13 cellular contexts compared by ENCODE assay signal in the genomic region with DNA sequence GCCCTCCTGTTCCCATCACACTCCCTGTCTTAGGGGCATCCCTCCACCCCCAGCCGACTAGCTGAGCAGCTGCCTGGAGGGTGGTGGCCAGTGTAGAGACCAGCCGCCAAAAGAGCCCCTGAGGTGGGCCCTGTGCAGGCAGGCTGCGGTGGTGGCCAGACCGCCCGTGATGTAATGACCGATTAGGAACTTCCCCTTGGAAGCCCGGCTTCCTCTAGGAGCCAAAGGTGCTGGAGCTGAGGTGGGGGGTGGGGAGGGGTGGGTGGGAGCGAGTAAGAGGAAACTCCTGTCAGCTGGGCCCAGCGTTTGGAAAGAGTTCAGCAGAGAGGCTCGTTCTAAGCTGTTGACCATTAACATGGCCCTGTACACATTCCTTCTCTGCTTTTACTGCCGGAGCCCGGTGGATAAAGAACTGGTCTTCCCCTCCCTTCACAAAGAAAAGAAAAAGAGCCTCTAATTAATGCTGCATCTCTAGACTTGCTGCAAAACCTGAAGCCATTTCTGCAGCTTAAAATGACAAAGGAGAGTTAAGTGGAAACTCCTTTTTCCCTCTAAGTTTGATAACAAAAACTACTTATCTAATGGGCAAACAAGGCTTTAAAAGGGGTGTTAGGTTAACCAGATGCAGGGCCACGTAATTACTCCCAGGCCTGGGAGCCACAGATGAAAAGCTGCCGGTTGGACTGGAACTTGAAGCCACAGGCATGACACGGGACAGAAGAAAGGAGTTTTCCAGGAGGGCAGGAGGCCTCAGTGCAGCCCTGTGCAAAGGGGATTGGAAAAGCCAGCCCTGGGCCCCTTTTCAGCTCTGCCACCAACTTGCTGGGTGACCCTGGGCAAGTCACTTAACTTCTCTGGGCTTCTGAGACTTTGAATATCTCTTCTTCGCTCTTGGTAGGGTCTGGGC.
DNase-seq lines count a peak whose midpoint lies in the region; ATAC-seq and TF ChIP-seq lines count a peak whose summit lies in the region.
"Had no signal": no experiment of that assay in that cellular context is flagged by ENCODE, and none has a peak within 500 bp of the region (broad histone marks: within the 10 kb centered on the region; RNA-seq: fewer than 3 reads in every experiment).

No MANE protein-coding gene starts in this region.

- peaks cover 82% of the 10 kb centered on the region for H3K4me1 ChIP-seq in cardiac muscle cell (ENCODE audit: low read depth)
- H3K4me1 ChIP-seq in osteoblast (ENCODE audit: insufficient read depth, low read length), result peaks cover 59% of the 10 kb centered on the region

- no peak overlapping the region for H3K4me3 ChIP-seq in AG10803 (ENCODE audit: low read length)
- H3K4me3 ChIP-seq in cardiac muscle cell, result no peak overlapping the region
- no peak overlapping the region for H3K4me3 ChIP-seq in osteoblast (ENCODE audit: insufficient read depth, low read length)
- H3K4me3 ChIP-seq: BLaER1 treated with 17β-estradiol and CSF1 and Interleukin-3, amounts not matched to agents 10 nM and 100 nM had no signal

- DNase-seq in AG10803 (ENCODE audit: low read depth) (peak; percentile 57), UCSD-AML1 (lab: John Stamatoyannopoulos, UW; ENCODE audit: unreplicated experiment) (peak; percentile 38), cardiac muscle cell (ENCODE audit: low read depth in 1 of 2, low spot score in 1 of 2) (peak; percentile 51 to 77), osteoblast (ENCODE audit: insufficient read length, low spot score, missing footprints) (no peak), cortex of kidney (lab: John Stamatoyannopoulos, UW) (no peak), NAMALWA (ENCODE audit: low spot score) (no peak)
- DNase-seq: activated T-cell treated with anti-CD3 and anti-CD28 coated beads, Interleukin-2, amount 50 U/mL, for 1 hour; MV-4-11; SIG-M5; stimulated activated naive CD4-positive, alpha-beta T cell had no signal

- H3K27me3 ChIP-seq in cardiac muscle cell, result no peaks in the 10 kb centered on the region
- H3K27me3 ChIP-seq in osteoblast (ENCODE audit: insufficient read depth, low read length), result no peaks in the 10 kb centered on the region
- H3K27me3 ChIP-seq: BLaER1 treated with 17β-estradiol and CSF1 and Interleukin-3, amounts not matched to agents 10 nM and 100 nM had no signal

- H4K20me1 ChIP-seq in osteoblast (ENCODE audit: insufficient read depth, low read length), result peaks cover 53% of the 10 kb centered on the region

- ATAC-seq in HG03045 (IDR thresholded peaks at IDR 0.05; ENCODE audit: unreplicated experiment) (no peak), HG03378 (IDR thresholded peaks at IDR 0.05; ENCODE audit: unreplicated experiment) (no peak)

- H3K79me2 ChIP-seq in osteoblast (ENCODE audit: insufficient read depth, low read length), result peaks cover 96% of the 10 kb centered on the region

- TF ChIP-seq CTCF in AG10803 (conservative IDR thresholded peaks at IDR 0.05; ENCODE audit: low read length), result no peak
- no peak for TF ChIP-seq CTCF in cardiac muscle cell (IDR thresholded peaks at IDR 0.05; ENCODE audit: low read depth, low read length)
- no peak for TF ChIP-seq CTCF in osteoblast (IDR thresholded peaks at IDR 0.05; ENCODE audit: extremely low read depth, low read depth, low read length)

- H3K4me2 ChIP-seq in osteoblast (ENCODE audit: insufficient read depth, low read length), result peak overlapping the region; percentile 45

- peaks cover 7% of the 10 kb centered on the region for H3K36me3 ChIP-seq in cardiac muscle cell
- H3K36me3 ChIP-seq in osteoblast (ENCODE audit: insufficient read depth, low read length), result peaks cover 13% of the 10 kb centered on the region

- H2AFZ ChIP-seq in osteoblast (ENCODE audit: low read length), result no peak overlapping the region

- H3K9me3 ChIP-seq in cardiac muscle cell (ENCODE audit: low read depth) (no peaks in the 10 kb centered on the region), osteoblast (ENCODE audit: low read depth, low read length) (no peaks in the 10 kb centered on the region)
- H3K9me3 ChIP-seq: BLaER1 treated with 17β-estradiol and CSF1 and Interleukin-3, amounts not matched to agents 10 nM and 100 nM had no signal

- H3K27ac ChIP-seq in cardiac muscle cell (peak overlapping the region; percentile 89), osteoblast (ENCODE audit: low read depth, low read length) (peak overlapping the region; percentile 68)
- H3K27ac ChIP-seq: BLaER1 treated with 17β-estradiol and CSF1 and Interleukin-3, amounts not matched to agents 10 nM and 100 nM had no signal

Comparison
In these comparisons a context has a peak if more than half of its experiments do, and no peak if none do; other contexts are left out.
1. DNase-seq: peak in AG10803 (single experiment), UCSD-AML1 (single experiment) and cardiac muscle cell (2 of 2); none in osteoblast (single experiment), cortex of kidney (single experiment) and NAMALWA (single experiment).